In the genomic region with DNA sequence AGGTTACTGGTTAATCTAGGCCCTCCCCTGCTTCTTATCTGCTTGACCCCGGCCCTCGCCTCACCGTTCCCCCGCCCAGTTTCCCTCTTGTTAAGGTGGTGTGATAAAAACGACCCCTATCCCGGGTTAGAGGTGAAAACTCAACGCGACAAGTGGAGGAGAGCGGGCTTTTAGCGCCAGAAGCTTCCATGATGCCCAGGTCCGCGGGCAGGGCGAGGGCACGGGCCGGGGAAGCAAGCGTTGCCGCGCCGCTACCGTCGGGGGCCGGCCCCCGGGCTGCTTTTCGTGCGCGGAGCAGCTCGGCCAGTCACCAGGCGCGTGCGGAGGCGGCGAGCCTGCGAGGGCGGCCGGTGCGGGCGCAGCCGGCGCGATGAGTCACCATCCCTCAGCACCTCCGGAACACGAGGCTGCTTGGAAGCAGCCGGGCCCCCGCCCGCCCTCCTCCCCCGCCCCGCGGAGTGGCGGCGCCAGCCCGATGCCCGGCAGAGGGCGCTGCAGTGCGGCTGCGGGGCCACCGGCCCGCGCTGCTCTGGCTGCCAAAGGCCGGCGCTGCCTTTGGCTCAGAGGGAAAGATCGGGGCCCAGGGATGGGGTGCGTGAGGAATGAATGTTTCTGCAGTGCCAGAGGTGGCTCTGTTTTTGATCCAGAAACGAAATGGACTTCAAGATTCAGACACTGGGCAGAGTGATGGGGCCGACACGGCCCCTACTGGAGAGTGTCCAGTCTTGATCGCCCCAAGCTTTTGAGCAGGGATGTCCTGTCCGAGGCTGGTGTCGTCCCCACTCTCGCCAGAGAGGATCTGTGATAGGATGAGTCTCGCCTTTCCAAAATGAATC, we compare ENCODE assay signal across 8 cellular contexts.
A peak's percentile ranks its signal among the peaks of the same experiment; 100 is the strongest.
DNase-seq lines count a peak whose midpoint lies in the region; ATAC-seq, FAIRE-seq and TF ChIP-seq lines count a peak whose summit lies in the region.

No MANE protein-coding gene starts in this region.

- no peak overlapping the region for H3K27ac Mint-ChIP-seq in T-cell

- 5 to 49% (median 15%) methylated on average over 6 to 70 of the region's 70 CpGs for WGBS in adrenal gland, 4 donors
- WGBS in heart right ventricle, 2 donors: 5 to 10% methylated on average over 34 to 62 of the region's 70 CpGs
- WGBS in psoas muscle, 3 donors: 6 to 28% (median 22%) methylated on average over 24 to 68 of the region's 70 CpGs

- H3K4me3 ChIP-seq in adrenal gland: peak overlapping the region in 1 of 4 donors; percentile 20
- peak overlapping the region in 5 of 10 donors; percentile 20 to 45 (median 28) for H3K4me3 ChIP-seq in heart right ventricle
- H3K4me3 ChIP-seq in psoas muscle: peak overlapping the region; percentile 46

- no peaks in the 10 kb centered on the region for H3K36me3 ChIP-seq in adrenal gland (replicated peaks in 1 of 2)
- H3K36me3 ChIP-seq in heart right ventricle: no peaks in the 10 kb centered on the region
- no peaks in the 10 kb centered on the region for H3K36me3 ChIP-seq in psoas muscle (ENCODE audit: insufficient read depth in 1 of 2, low read depth in 1 of 2)

- DNase-seq in D721Med (ENCODE audit: insufficient read length, low spot score) (no peak), LHCN-M2 (ENCODE audit: low read depth) (peak; percentile 76), T-cell (peak; percentile 54 to 83 (median 72)), adrenal gland (peak; percentile 86 to 93 (median 89)), heart right ventricle (peak; percentile 82 to 86), psoas muscle (peak; percentile 87 to 93), ureter (ENCODE audit: low spot score) (peak; percentile 84)

- H3K9me3 ChIP-seq in adrenal gland (replicated peaks in 1 of 3) (no peaks in the 10 kb centered on the region), heart right ventricle (no peaks in the 10 kb centered on the region), psoas muscle (no peaks in the 10 kb centered on the region)

- intact Hi-C loops in adrenal gland (cut with DNase I): no loop called here
- intact Hi-C loops in heart right ventricle (cut with DNase I): loop anchor here in 8 of 10 donors (1.0 to 5.0 kb wide), 5 partner anchors 108 to 112 kb away; no protein-coding TSS in a partner anchor
- intact Hi-C loops in psoas muscle (cut with DNase I): loop anchor here (1.0 to 5.0 kb wide), 2 partner anchors 108 to 109 kb away; no protein-coding TSS in a partner anchor

- H3K4me1 Mint-ChIP-seq in T-cell: peaks cover 6 to 26% (median 14%) of the 10 kb centered on the region in 3 donors

- ATAC-seq in GM21526 (IDR thresholded peaks at IDR 0.05; ENCODE audit: low FRiP score, unreplicated experiment): peak; percentile 54
- ATAC-seq in T-cell (replicated peaks in 1 of 4): peak; percentile 98 to 99 (median 98)
- ATAC-seq in heart right ventricle: peak; percentile 93 to 99 (median 98)
- ATAC-seq in psoas muscle: peak; percentile 99 to 100 (median 99)

- H3K4me3 Mint-ChIP-seq in T-cell: no peak overlapping the region

- H3K27me3 ChIP-seq in adrenal gland (peaks cover 38% of the 10 kb centered on the region), heart right ventricle (peaks cover 0 to 83% (median 0%) of the 10 kb centered on the region in 7 donors), psoas muscle (ENCODE audit: insufficient read depth in 3 of 3, low read length in 2 of 3) (peaks cover 0 to 64% (median 0%) of the 10 kb centered on the region in 3 donors)

- CTCF ChIA-PET in T-cell (lab: Charles Lee): interaction anchor here (0.6 to 2.3 kb wide), 6 partner anchors 21 to 112 kb away, joined by 3 to 15 read pairs (median 4); no protein-coding TSS in a partner anchor

- FAIRE-seq in D721Med (lab: Jason Lieb, UNC): no peak

- TF ChIP-seq CTCF in D721Med (IDR thresholded peaks at IDR 0.05; ENCODE audit: insufficient read depth, missing control alignments): peak; percentile 48
- peak in 5 of 6 experiments; percentile 8 to 78 (median 68) for TF ChIP-seq CTCF in adrenal gland (IDR thresholded peaks at IDR 0.05)
- peak; percentile 61 to 89 (median 77) for TF ChIP-seq CTCF in heart right ventricle (IDR thresholded peaks at IDR 0.05)
- peak; percentile 75 for TF ChIP-seq CTCF in psoas muscle (IDR thresholded peaks at IDR 0.05)

- H3K27me3 Mint-ChIP-seq in T-cell: peaks cover 0 to 47% of the 10 kb centered on the region in 2 donors

- TF ChIP-seq POLR2A in adrenal gland (IDR thresholded peaks at IDR 0.05): no peak

- H3K27ac ChIP-seq in adrenal gland (peak overlapping the region in 2 of 5 donors; percentile 36 to 56), heart right ventricle (peak overlapping the region in 7 of 10 donors; percentile 34 to 66 (median 53)), psoas muscle (peak overlapping the region; percentile 50)

- H3K9me3 Mint-ChIP-seq in T-cell: no peaks in the 10 kb centered on the region

- peaks cover 0 to 7% of the 10 kb centered on the region in 2 donors for H3K4me1 ChIP-seq in adrenal gland (replicated peaks in 1 of 2)
- peaks cover 0 to 24% (median 6%) of the 10 kb centered on the region in 9 donors for H3K4me1 ChIP-seq in heart right ventricle
- H3K4me1 ChIP-seq in psoas muscle: no peaks in the 10 kb centered on the region

- H3K36me3 Mint-ChIP-seq in T-cell: no peaks in the 10 kb centered on the region

- POLR2A ChIA-PET in T-cell (lab: Charles Lee): interaction anchor here in 1 of 2 donors (0.6 kb wide), 1 partner anchor 486 kb away, joined by 5 read pairs; no protein-coding TSS in a partner anchor

Comparison
In these comparisons a context has a peak if more than half of its experiments do, and no peak if none do; other contexts are left out.
1. intact Hi-C loops: an anchor here in heart right ventricle (1.0 to 5.0 kb wide) and psoas muscle (1.0 to 5.0 kb wide); none called in adrenal gland.